ENCODE assay signal across 1 cellular context in genomic region chr20:38810926-38811325, GRCh38.
TF ChIP-seq lines count a peak whose summit lies in the region.

No MANE protein-coding gene starts in this region.

TF ChIP-seq in GM12878, 131 proteins besides CTCF, POLR2A, EP300 and RAD21:
- TF ChIP-seq CBFB (IDR thresholded peaks at IDR 0.05; ENCODE audit: low read depth) (no peak), ZNF24 (IDR thresholded peaks at IDR 0.05) (peak; percentile 64; the same call in 1 of the 2 replicates), TAF1 (IDR thresholded peaks at IDR 0.05; ENCODE audit: borderline replicate concordance, low read depth, low read length) (no peak), HDAC2 (IDR thresholded peaks at IDR 0.05) (no peak), MXI1 (IDR thresholded peaks at IDR 0.05; ENCODE audit: low read depth, low read length) (no peak), POLR2AphosphoS2 (IDR thresholded peaks at IDR 0.05; ENCODE audit: low read depth, low read length) (no peak), PKNOX1 (IDR thresholded peaks at IDR 0.05) (peak; percentile 50), E2F4 (IDR thresholded peaks at IDR 0.05; ENCODE audit: low read depth, low read length) (no peak), NR2F1 (conservative IDR thresholded peaks at IDR 0.05) (no peak), USF1 (IDR thresholded peaks at IDR 0.05; ENCODE audit: borderline replicate concordance, extremely low read length, insufficient read depth, low read depth, low read length) (peak; percentile 16), SIX5 (IDR thresholded peaks at IDR 0.05; ENCODE audit: low read depth, low read length, severe bottlenecking) (no peak), TCF3 (IDR thresholded peaks at IDR 0.05; ENCODE audit: borderline replicate concordance, insufficient read depth, low read depth, low read length) (0 out of 2 replicates have a peak, but pooled peaks have one; percentile 31), ZNF687 (IDR thresholded peaks at IDR 0.05) (no peak), RB1 (IDR thresholded peaks at IDR 0.05; ENCODE audit: borderline replicate concordance) (no peak)
